In the genomic region with DNA sequence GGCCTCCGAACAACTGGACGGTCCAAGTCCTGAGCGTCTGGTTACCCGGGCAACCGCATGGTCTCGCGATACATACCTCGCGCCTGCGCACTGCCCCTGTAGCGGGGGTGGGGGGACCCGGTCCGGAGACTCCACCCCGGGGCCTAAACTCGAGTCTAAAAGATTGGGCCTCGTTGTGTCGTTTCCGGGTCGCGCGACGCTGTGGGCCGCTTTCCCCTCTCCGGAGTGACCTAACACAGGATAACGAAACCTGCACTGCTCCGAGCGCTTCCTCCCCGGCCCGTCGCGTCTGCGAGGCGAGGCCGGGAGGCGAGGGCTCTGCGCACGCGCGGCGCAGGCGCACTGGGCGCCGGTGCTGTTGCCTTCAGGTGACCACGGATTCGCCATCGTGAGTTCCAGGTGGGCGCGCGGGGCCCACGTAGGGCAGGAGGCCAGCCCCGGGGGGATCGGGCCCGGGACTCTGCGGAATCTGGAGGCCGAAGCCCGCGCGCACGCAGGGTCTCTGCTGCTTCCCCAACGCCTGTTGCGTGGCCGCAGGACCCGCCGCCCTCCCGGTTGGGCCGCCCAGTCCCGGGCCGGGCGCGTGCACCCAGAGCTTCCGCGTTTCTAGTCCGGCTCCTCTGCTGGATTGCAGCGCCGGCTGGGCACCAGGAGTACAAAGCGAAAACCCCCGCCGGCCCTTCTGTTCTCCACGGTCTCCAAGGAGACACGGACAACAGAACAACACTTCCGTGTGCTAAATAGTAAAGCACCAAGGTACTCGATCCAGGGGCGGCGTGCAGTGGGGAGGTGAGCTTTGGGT, we compare ENCODE assay signal across 8 cellular contexts. TPM values are rescaled to one million over a fixed set of nuclear protein-coding genes. Genes with fewer than 3 reads are reported as not detected.
DNase-seq lines count a peak whose midpoint lies in the region; ATAC-seq and TF ChIP-seq lines count a peak whose summit lies in the region.

A gene with protein sequence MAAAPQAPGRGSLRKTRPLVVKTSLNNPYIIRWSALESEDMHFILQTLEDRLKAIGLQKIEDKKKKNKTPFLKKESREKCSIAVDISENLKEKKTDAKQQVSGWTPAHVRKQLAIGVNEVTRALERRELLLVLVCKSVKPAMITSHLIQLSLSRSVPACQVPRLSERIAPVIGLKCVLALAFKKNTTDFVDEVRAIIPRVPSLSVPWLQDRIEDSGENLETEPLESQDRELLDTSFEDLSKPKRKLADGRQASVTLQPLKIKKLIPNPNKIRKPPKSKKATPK (plus strand): TSS at position 345 of the 802 bp plus-strand sequence. CDS start 5,960 bp downstream, outside the sequence.

- H3K27ac ChIP-seq in hepatocyte (peak within 1 kb of the TSS; percentile 97), aorta (ENCODE audit: low read depth in 1 of 2, low read length in 2 of 2) (peak within 1 kb of the TSS in 1 of 2 donors; percentile 60)

- H3K4me1 ChIP-seq in hepatocyte (ENCODE audit: insufficient read depth) (peaks cover 13% of the 10 kb centered on the region), aorta (ENCODE audit: control insufficient read depth in 1 of 2, insufficient read depth in 2 of 2, low read length in 2 of 2) (no peaks in the 10 kb centered on the region)

- no peak for TF ChIP-seq CTCF in astrocyte of the cerebellum (IDR thresholded peaks at IDR 0.05; ENCODE audit: low read depth, low read length, missing control alignments)
- no peak for TF ChIP-seq CTCF in hepatocyte (IDR thresholded peaks at IDR 0.05; ENCODE audit: poor library complexity)

- DNase-seq in NCI-H2029 (lab: John Stamatoyannopoulos, UW), result peak; percentile 80
- peak; percentile 93 for DNase-seq in T-helper 9 cell
- peak; percentile 86 for DNase-seq in astrocyte of the cerebellum (ENCODE audit: low read depth)
- DNase-seq in hepatocyte (ENCODE audit: low spot score), result peak; percentile 98
- DNase-seq in renal cortical epithelial cell (ENCODE audit: low read depth), result peak; percentile 83
- peak; percentile 98 to 99 for DNase-seq in aorta

- H3K9me3 ChIP-seq in hepatocyte (ENCODE audit: low read depth) (no peaks in the 10 kb centered on the region), aorta (ENCODE audit: control insufficient read depth, low read length) (no peaks in the 10 kb centered on the region)

- peak within 1 kb of the TSS; percentile 82 for H3K4me3 ChIP-seq in astrocyte of the cerebellum (ENCODE audit: low read depth, low read length)
- peak within 1 kb of the TSS; percentile 73 for H3K4me3 ChIP-seq in hepatocyte
- peak within 1 kb of the TSS; percentile 38 to 75 for H3K4me3 ChIP-seq in aorta (ENCODE audit: low read length in 2 of 2)

- in situ Hi-C loops in astrocyte of the cerebellum (cut with HindIII; ENCODE audit: low sequenced_read_pairs), result no loop called here

- peak; percentile 90 for ATAC-seq in GM18511 (IDR thresholded peaks at IDR 0.05; ENCODE audit: unreplicated experiment)
- ATAC-seq in HG02981 (IDR thresholded peaks at IDR 0.05; ENCODE audit: unreplicated experiment), result peak; percentile 74
- peak; percentile 99 for ATAC-seq in aorta (ENCODE audit: low FRiP score)

- H3K79me2 ChIP-seq in hepatocyte, result peaks cover 42% of the 10 kb centered on the region

- H3K36me3 ChIP-seq in hepatocyte (replicated peaks; ENCODE audit: insufficient read depth, low read depth) (no peaks in the 10 kb centered on the region), aorta (ENCODE audit: control insufficient read depth in 1 of 2, insufficient read depth in 2 of 2, low read length in 1 of 2) (no peaks in the 10 kb centered on the region)

- H4K20me1 ChIP-seq in hepatocyte (ENCODE audit: insufficient read depth, poor library complexity, severe bottlenecking), result no peaks in the 10 kb centered on the region

- intact Hi-C loops in aorta (cut with DNase I), result loop anchor here in 1 of 2 donors (5.0 to 10.0 kb wide), 2 partner anchors 140 to 222 kb away; a partner anchor contains a TSS

- peak within 1 kb of the TSS; percentile 88 for H3K4me2 ChIP-seq in hepatocyte

- under 1% methylated on average over 84 of the region's 84 CpGs for WGBS in hepatocyte (ENCODE audit: low lambda C conversion rate, missing lambda C conversion rate)
- 0 to 1% methylated on average over 82 to 84 of the region's 84 CpGs for WGBS in aorta, 2 donors

- H3K27me3 ChIP-seq in hepatocyte (no peaks in the 10 kb centered on the region), aorta (ENCODE audit: control insufficient read depth in 1 of 2, insufficient read depth in 2 of 2, low read length in 1 of 2) (no peaks in the 10 kb centered on the region)

- H3K9me2 ChIP-seq in hepatocyte (replicated peaks; ENCODE audit: insufficient read depth), result no peaks in the 10 kb centered on the region

- peak within 1 kb of the TSS; percentile 89 for H2AFZ ChIP-seq in hepatocyte

RNA-seq across cellular contexts. Expression of the gene that starts here (rescaled TPM):
- 13.9 and 18.2 TPM in 2 replicates for total RNA-seq in hepatocyte
- polyA plus RNA-seq in hepatocyte, result 26.4 and 27.3 TPM in 2 replicates
- total RNA-seq in renal cortical epithelial cell, result 15.3 and 19.2 TPM in 2 replicates
- 1 to 10 TPM; 8.2 to 9.0 TPM for total RNA-seq in aorta
- polyA plus RNA-seq in aorta, result 10 to 100 TPM in 1 of 2 donors, 1 to 10 TPM in 1; 9.6 to 12.0 TPM
